ENCODE assay signal across 9 cellular contexts in genomic region chr1:226223786-226224244, GRCh38. TPM values are rescaled to one million over a fixed set of nuclear protein-coding genes. Genes with fewer than 3 reads are reported as not detected.
A peak's percentile ranks its signal among the peaks of the same experiment; 100 is the strongest.
DNase-seq lines count a peak whose midpoint lies in the region; ATAC-seq and TF ChIP-seq lines count a peak whose summit lies in the region.
"Had no signal": no experiment of that assay in that cellular context is flagged by ENCODE, and none has a peak within 500 bp of the region (broad histone marks: within the 10 kb centered on the region; RNA-seq: fewer than 3 reads in every experiment).

No MANE protein-coding gene starts in this region.

- CTCF ChIA-PET in AG04450 (lab: Charles Lee) = interaction anchor here (1.6 kb wide), 1 partner anchor 27 kb away, joined by 4 read pairs; no protein-coding TSS in a partner anchor
- CTCF ChIA-PET in OCI-LY7 (lab: Charles Lee; ENCODE audit: unreplicated experiment) = interaction anchor here (0.5 to 0.7 kb wide), 3 partner anchors 9 to 733 kb away, joined by 3 to 4 read pairs (median 4); no protein-coding TSS in a partner anchor

- H4K20me1 ChIP-seq in OCI-LY7 (ENCODE audit: insufficient read depth, low read length) = no peaks in the 10 kb centered on the region
- no peaks in the 10 kb centered on the region for H4K20me1 ChIP-seq in neural cell (ENCODE audit: insufficient read depth)

- peak overlapping the region; percentile 54 for H3K4me3 ChIP-seq in AG04450 (ENCODE audit: low read depth, low read length)
- peak overlapping the region; percentile 67 for H3K4me3 ChIP-seq in OCI-LY7 (ENCODE audit: low read depth, low read length, poor library complexity, severe bottlenecking)
- H3K4me3 ChIP-seq in ectodermal cell (ENCODE audit: insufficient read depth, low read depth, low read length) = peak overlapping the region; percentile 53
- peak overlapping the region; percentile 67 for H3K4me3 ChIP-seq in neural cell (ENCODE audit: low read length)

- H3K4me2 ChIP-seq in OCI-LY7 (ENCODE audit: low read length) (peak overlapping the region; percentile 70), neural cell (ENCODE audit: low read length) (no peak overlapping the region)

- H2AFZ ChIP-seq in OCI-LY7 (ENCODE audit: low read length) (peak overlapping the region; percentile 59), neural cell (ENCODE audit: low read depth, low read length) (no peak overlapping the region)

- TF ChIP-seq RAD21 in neural cell (conservative IDR thresholded peaks at IDR 0.05) = no peak

- POLR2A ChIA-PET in AG04450 (lab: Yijun Ruan, JAX) = no interaction called here
- POLR2A ChIA-PET in OCI-LY7 (lab: Charles Lee) = interaction anchor here (0.5 to 1.4 kb wide), 2 partner anchors 9 to 60 kb away, joined by 3 to 6 read pairs; no protein-coding TSS in a partner anchor

- peaks cover 10% of the 10 kb centered on the region for H3K27me3 ChIP-seq in AG04450 (ENCODE audit: control insufficient read depth, insufficient read depth, low read length)
- peaks cover 42% of the 10 kb centered on the region for H3K27me3 ChIP-seq in ectodermal cell (ENCODE audit: control insufficient read depth, insufficient read depth, low read length, poor library complexity, severe bottlenecking)
- peaks cover 32% of the 10 kb centered on the region for H3K27me3 ChIP-seq in neural cell (ENCODE audit: insufficient read depth, low read depth, low read length)
- H3K27me3 ChIP-seq: pancreas had no signal

- ATAC-seq in HG02852 (IDR thresholded peaks at IDR 0.05; ENCODE audit: unreplicated experiment) = peak; percentile 76

- no peaks in the 10 kb centered on the region for H3F3A ChIP-seq in neural cell (ENCODE audit: insufficient read depth, low read length, poor library complexity, severe bottlenecking)

- intact Hi-C loops in OCI-LY7 (cut with micrococcal nuclease; ENCODE audit: unreplicated experiment) = loop anchor here (5.0 kb wide), 1 partner anchor 48 kb away; no protein-coding TSS in a partner anchor

- H3K9me2 ChIP-seq in OCI-LY7 (ENCODE audit: insufficient read depth, low read length) (no peaks in the 10 kb centered on the region), neural cell (ENCODE audit: insufficient read depth, low read length) (no peaks in the 10 kb centered on the region)

- TF ChIP-seq CTCF in AG04450 (IDR thresholded peaks at IDR 0.05; ENCODE audit: low read depth, low read length) (no peak), GM13977 (IDR thresholded peaks at IDR 0.05; ENCODE audit: extremely low read depth, insufficient read depth, missing control alignments) (peak; percentile 40), OCI-LY7 (conservative IDR thresholded peaks at IDR 0.05; ENCODE audit: low read length) (peak; percentile 58), neural cell (IDR thresholded peaks at IDR 0.05; ENCODE audit: poor library complexity, severe bottlenecking) (peak; percentile 37)

- H3K4me1 ChIP-seq in OCI-LY7 (ENCODE audit: insufficient read depth, low read length, poor library complexity, severe bottlenecking) (peaks cover 29% of the 10 kb centered on the region), ectodermal cell (ENCODE audit: control insufficient read depth, insufficient read depth, low read length) (no peaks in the 10 kb centered on the region)
- H3K4me1 ChIP-seq: pancreas had no signal

- no peaks in the 10 kb centered on the region for H3K36me3 ChIP-seq in OCI-LY7 (ENCODE audit: insufficient read depth, low read length)
- H3K36me3 ChIP-seq in ectodermal cell (ENCODE audit: control insufficient read depth, insufficient read depth, low read length) = no peaks in the 10 kb centered on the region
- no peaks in the 10 kb centered on the region for H3K36me3 ChIP-seq in neural cell (ENCODE audit: insufficient read depth, low read length)
- H3K36me3 ChIP-seq: pancreas had no signal

- in situ Hi-C loops in GM13977 (cut with MboI; ENCODE audit: low pct_unique_long_range_greater_than_20kb, low sequenced_read_pairs, unreplicated experiment) = no loop called here

- no TSS peak for BruUV-seq in OCI-LY7 (replicated peaks; lab: Mats Ljungman, UMichigan)

- H3K27ac ChIP-seq in AG04450 (ENCODE audit: low read depth, low read length) (no peak overlapping the region), OCI-LY7 (ENCODE audit: low read depth, low read length, poor library complexity, severe bottlenecking) (no peak overlapping the region), ectodermal cell (ENCODE audit: insufficient read depth, low read depth, low read length, poor library complexity, severe bottlenecking) (no peak overlapping the region), neural cell (ENCODE audit: low read length) (no peak overlapping the region)
- H3K27ac ChIP-seq: pancreas had no signal

- H3K9me3 ChIP-seq in AG04450 (ENCODE audit: control insufficient read depth, insufficient read depth, low read length) (no peaks in the 10 kb centered on the region), OCI-LY7 (ENCODE audit: low read length) (no peaks in the 10 kb centered on the region), ectodermal cell (ENCODE audit: control insufficient read depth, low read length) (no peaks in the 10 kb centered on the region), neural cell (ENCODE audit: low read length) (no peaks in the 10 kb centered on the region)
- H3K9me3 ChIP-seq: pancreas had no signal

- no peaks in the 10 kb centered on the region for H3K79me2 ChIP-seq in OCI-LY7 (ENCODE audit: insufficient read depth, low read depth, low read length)
- no peaks in the 10 kb centered on the region for H3K79me2 ChIP-seq in neural cell (replicated peaks; ENCODE audit: insufficient read depth, low read length)

- WGBS in ectodermal cell, 2 experiments = 1 to 2% methylated on average over 54 to 55 of the region's 55 CpGs

- no peak for TF ChIP-seq EP300 in neural cell (conservative IDR thresholded peaks at IDR 0.05; ENCODE audit: poor library complexity, severe bottlenecking)

- DNase-seq in AG04450 (ENCODE audit: low read depth, low spot score) (no peak), GM13977 (ENCODE audit: low spot score) (peak; percentile 72), OCI-LY7 (ENCODE audit: low spot score) (peak; percentile 77), glomerular visceral epithelial cell (ENCODE audit: extremely low spot score) (no peak), DMS153 (lab: John Stamatoyannopoulos, UW) (no peak)

- H3K9ac ChIP-seq in neural cell (ENCODE audit: low read length) = peak overlapping the region; percentile 31

TF ChIP-seq in neural cell, 6 proteins besides CTCF, POLR2A, EP300 and RAD21:
- TF ChIP-seq EZH2 (IDR thresholded peaks at IDR 0.05; ENCODE audit: borderline replicate concordance, insufficient read depth, low read length, poor library complexity, severe bottlenecking) = no peak
- no peak for TF ChIP-seq TAF1 (IDR thresholded peaks at IDR 0.05; ENCODE audit: low read depth)
- no peak for TF ChIP-seq REST (IDR thresholded peaks at IDR 0.05; ENCODE audit: borderline replicate concordance)
- TF ChIP-seq SMC3 (conservative IDR thresholded peaks at IDR 0.05; ENCODE audit: poor library complexity) = no peak
- no peak for TF ChIP-seq MXI1 (conservative IDR thresholded peaks at IDR 0.05; ENCODE audit: poor library complexity, severe bottlenecking)
- no peak for TF ChIP-seq POLR2AphosphoS5 (IDR thresholded peaks at IDR 0.05)

RNA-seq across cellular contexts. Expression of gene MIXL1, which starts 0.4 kb away (rescaled TPM):
- polyA plus RNA-seq in AG04450 (2011; rRNA removed) (0.12 and 0.21 TPM in 2 replicates), neural cell (not detected in 2 replicates)
- polyA minus RNA-seq in AG04450 (2011; rRNA and poly(A)+ RNA removed) = not detected in 2 replicates
- 0.28 and 0.82 TPM in 2 replicates for total RNA-seq in OCI-LY7 (2014; rRNA removed; shearing (Covaris generic))
- 2.2 and 2.7 TPM in 2 replicates for total RNA-seq in OCI-LY7 (2022)
- 0.52 TPM for polyA plus RNA-seq in ectodermal cell (2013, experiment 1 of 4)
- 0.27 TPM for polyA plus RNA-seq in ectodermal cell (2013, experiment 2 of 4)
- polyA plus RNA-seq in ectodermal cell (2013, experiment 3 of 4) = 0.37 TPM
- polyA plus RNA-seq in ectodermal cell (2013, experiment 4 of 4) = 0.12 TPM
- not detected in 2 replicates for polyA minus RNA-seq in neural cell
- total RNA-seq: pancreas had no signal
- polyA plus RNA-seq: pancreas had no signal

RNA-seq across cellular contexts. Expression of gene ACBD3, which starts 37.3 kb away (rescaled TPM):
- polyA plus RNA-seq in AG04450 (2011; rRNA removed) (49.6 and 63.0 TPM in 2 replicates), neural cell (27.6 and 30.8 TPM in 2 replicates)
- 39.4 and 54.9 TPM in 2 replicates for polyA minus RNA-seq in AG04450 (2011; rRNA and poly(A)+ RNA removed)
- 30.3 and 35.3 TPM in 2 replicates for total RNA-seq in OCI-LY7 (2014; rRNA removed; shearing (Covaris generic))
- 51.7 and 54.1 TPM in 2 replicates for total RNA-seq in OCI-LY7 (2022)
- 20.9 TPM for polyA plus RNA-seq in ectodermal cell (2013, experiment 1 of 4)
- polyA plus RNA-seq in ectodermal cell (2013, experiment 2 of 4) = 23.2 TPM
- 17.6 TPM for polyA plus RNA-seq in ectodermal cell (2013, experiment 3 of 4)
- 17.2 TPM for polyA plus RNA-seq in ectodermal cell (2013, experiment 4 of 4)
- 57.8 and 58.2 TPM in 2 replicates for polyA minus RNA-seq in neural cell

Comparison
In these comparisons a context has a peak if more than half of its experiments do, and no peak if none do; other contexts are left out.
1. DNase-seq: peak in GM13977 (single experiment) and OCI-LY7 (single experiment); none in AG04450 (single experiment), glomerular visceral epithelial cell (single experiment) and DMS153 (single experiment).
2. Peak in every context shown above with its lines, with median percentiles within 50 percentile points of each other: H3K4me3 ChIP-seq.